ENCODE assay signal across 1 cellular context in genomic region chr12:53492188-53492587, GRCh38.
TF ChIP-seq lines count a peak whose summit lies in the region.

No MANE protein-coding gene starts in this region.

TF ChIP-seq in IMR-90, 13 proteins besides CTCF, POLR2A, EP300 and RAD21:
- TF ChIP-seq MXI1 (IDR thresholded peaks at IDR 0.05; ENCODE audit: borderline replicate concordance, low read depth, low read length) (no peak), MAZ (IDR thresholded peaks at IDR 0.05; ENCODE audit: borderline replicate concordance, low read depth, low read length) (no peak), CHD1 (IDR thresholded peaks at IDR 0.05; ENCODE audit: low read depth, low read length) (no peak), NFE2L2 (IDR thresholded peaks at IDR 0.05; ENCODE audit: low read depth, low read length) (no peak), MAFK (IDR thresholded peaks at IDR 0.05; ENCODE audit: low read depth, low read length) (no peak), BHLHE40 (IDR thresholded peaks at IDR 0.05; ENCODE audit: low read depth, low read length) (no peak), USF2 (IDR thresholded peaks at IDR 0.05; ENCODE audit: low read depth, low read length) (no peak), FOS (IDR thresholded peaks at IDR 0.05; ENCODE audit: low read depth, low read length) (no peak), SMC3 (IDR thresholded peaks at IDR 0.05; ENCODE audit: low read depth, low read length) (no peak), RFX5 (IDR thresholded peaks at IDR 0.05; ENCODE audit: low read depth, low read length) (no peak), ELK1 (IDR thresholded peaks at IDR 0.05; ENCODE audit: borderline replicate concordance, low read depth, low read length) (no peak), RCOR1 (IDR thresholded peaks at IDR 0.05; ENCODE audit: insufficient replicate concordance, low read length) (no peak), CEBPB (IDR thresholded peaks at IDR 0.05; ENCODE audit: low read depth, low read length) (no peak)
